13 cellular contexts compared by ENCODE assay signal in the genomic region with DNA sequence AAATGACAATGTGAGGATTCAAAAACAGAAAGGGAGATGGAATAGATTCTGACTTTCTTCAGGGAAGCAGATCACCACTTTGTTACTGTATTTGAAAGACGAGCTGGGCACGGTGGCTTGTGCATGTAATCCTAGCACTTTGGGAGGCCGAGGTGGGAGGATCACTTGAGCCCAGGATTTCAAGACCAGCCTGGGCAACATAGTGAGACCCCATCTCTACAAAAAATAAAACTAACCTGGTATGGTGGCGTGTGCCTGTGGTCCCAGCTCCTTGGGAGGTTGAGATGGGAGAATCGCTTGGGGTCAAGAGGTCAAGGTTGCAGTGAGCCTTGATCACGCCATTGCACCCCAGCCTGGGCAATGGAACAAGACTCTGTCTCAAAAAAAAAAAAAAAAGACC.
"Had no signal": no experiment of that assay in that cellular context is flagged by ENCODE, and none has a peak within 500 bp of the region (broad histone marks: within the 10 kb centered on the region; RNA-seq: fewer than 3 reads in every experiment).

No MANE protein-coding gene starts in this region.

- H3K9me3 ChIP-seq: left lung, psoas muscle, sigmoid colon, thyroid gland, uterus had no signal

- H3K27ac ChIP-seq: brain microvascular endothelial cell, dorsolateral prefrontal cortex, left lung, psoas muscle, sigmoid colon, thyroid gland, uterus had no signal

- H3K4me1 ChIP-seq: uterus had no signal

- H3K27me3 ChIP-seq: brain microvascular endothelial cell, dorsolateral prefrontal cortex, left lung, sigmoid colon, thyroid gland, uterus had no signal

- H3K9me3 Mint-ChIP-seq: natural killer cell treated with Interleukin-12 subunit alpha and Interleukin-12 subunit beta and Interleukin-15 and Interleukin-18, amount 100 ng/mL, for 72 hours had no signal

- ATAC-seq: left lung; natural killer cell treated with Interleukin-12 subunit alpha and Interleukin-12 subunit beta and Interleukin-15 and Interleukin-18, amount 100 ng/mL, for 72 hours had no signal

- H3K27me3 Mint-ChIP-seq: natural killer cell treated with Interleukin-12 subunit alpha and Interleukin-12 subunit beta and Interleukin-15 and Interleukin-18, amount 100 ng/mL, for 72 hours had no signal

- H3K36me3 ChIP-seq: brain microvascular endothelial cell, sigmoid colon, thyroid gland, uterus had no signal

- DNase-seq: activated CD4-positive, CD25-positive, alpha-beta regulatory T cell treated with anti-CD3 and anti-CD28 coated beads, Interleukin-2, amount 50 U/mL, for 72 hours; activated T-cell treated with anti-CD3 and anti-CD28 coated beads for 4 hours; amygdala; brain microvascular endothelial cell; dorsolateral prefrontal cortex; left lung; nucleus accumbens; psoas muscle; sigmoid colon; stimulated activated CD4-positive, alpha-beta T cell treated with anti-CD3 and anti-CD28 coated beads, Interleukin-12 subunit alpha, Interleukin-12 subunit beta, amount 100 ng/mL, for 4 hours; thyroid gland; uterus had no signal

- H3K4me3 ChIP-seq: dorsolateral prefrontal cortex, left lung, psoas muscle, sigmoid colon, thyroid gland, uterus had no signal

- H3K4me3 Mint-ChIP-seq: natural killer cell treated with Interleukin-12 subunit alpha and Interleukin-12 subunit beta and Interleukin-15 and Interleukin-18, amount 100 ng/mL, for 72 hours had no signal
